ENCODE assay signal across 1 cellular context in the genomic region with DNA sequence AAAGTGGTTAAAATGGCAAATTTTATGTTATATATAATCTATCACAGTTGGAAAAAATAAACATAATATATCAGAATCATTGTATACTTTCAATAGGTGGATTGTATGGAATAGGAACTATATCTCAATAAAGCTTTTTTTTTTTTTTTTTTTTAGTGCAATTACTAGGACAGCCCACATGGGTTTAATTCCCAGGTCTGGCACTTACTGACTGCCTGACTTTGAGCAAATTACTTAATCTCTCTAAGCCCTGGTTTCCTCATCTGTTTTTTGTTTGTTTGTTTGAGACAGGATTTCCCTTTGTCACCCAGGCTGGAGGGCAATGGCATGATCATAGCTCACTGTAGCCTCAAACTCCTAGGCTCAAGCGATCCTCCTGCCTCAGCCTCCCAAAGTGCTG.
A peak's percentile ranks its signal among the peaks of the same experiment; 100 is the strongest.
TF ChIP-seq lines count a peak whose summit lies in the region.

No MANE protein-coding gene starts in this region.

TF ChIP-seq in HepG2, 621 proteins besides CTCF, POLR2A, EP300 and RAD21:
- TF ChIP-seq SNRNP70 (IDR thresholded peaks at IDR 0.05; ENCODE audit: low read depth, low read length) (no peak), SMAD3 (CRISPR knock-in tag; IDR thresholded peaks at IDR 0.05) (no peak), BCL6 (CRISPR knock-in tag; IDR thresholded peaks at IDR 0.05) (no peak), ZFX (CRISPR knock-in tag; IDR thresholded peaks at IDR 0.05; ENCODE audit: low read depth) (no peak), HMG20B (CRISPR knock-in tag; conservative IDR thresholded peaks at IDR 0.05) (no peak), ZNF678 (CRISPR knock-in tag; IDR thresholded peaks at IDR 0.05) (no peak)
- TF ChIP-seq, protein P1, sequence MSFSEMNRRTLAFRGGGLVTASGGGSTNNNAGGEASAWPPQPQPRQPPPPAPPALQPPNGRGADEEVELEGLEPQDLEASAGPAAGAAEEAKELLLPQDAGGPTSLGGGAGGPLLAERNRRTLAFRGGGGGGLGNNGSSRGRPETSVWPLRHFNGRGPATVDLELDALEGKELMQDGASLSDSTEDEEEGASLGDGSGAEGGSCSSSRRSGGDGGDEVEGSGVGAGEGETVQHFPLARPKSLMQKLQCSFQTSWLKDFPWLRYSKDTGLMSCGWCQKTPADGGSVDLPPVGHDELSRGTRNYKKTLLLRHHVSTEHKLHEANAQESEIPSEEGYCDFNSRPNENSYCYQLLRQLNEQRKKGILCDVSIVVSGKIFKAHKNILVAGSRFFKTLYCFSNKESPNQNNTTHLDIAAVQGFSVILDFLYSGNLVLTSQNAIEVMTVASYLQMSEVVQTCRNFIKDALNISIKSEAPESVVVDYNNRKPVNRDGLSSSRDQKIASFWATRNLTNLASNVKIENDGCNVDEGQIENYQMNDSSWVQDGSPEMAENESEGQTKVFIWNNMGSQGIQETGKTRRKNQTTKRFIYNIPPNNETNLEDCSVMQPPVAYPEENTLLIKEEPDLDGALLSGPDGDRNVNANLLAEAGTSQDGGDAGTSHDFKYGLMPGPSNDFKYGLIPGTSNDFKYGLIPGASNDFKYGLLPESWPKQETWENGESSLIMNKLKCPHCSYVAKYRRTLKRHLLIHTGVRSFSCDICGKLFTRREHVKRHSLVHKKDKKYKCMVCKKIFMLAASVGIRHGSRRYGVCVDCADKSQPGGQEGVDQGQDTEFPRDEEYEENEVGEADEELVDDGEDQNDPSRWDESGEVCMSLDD (CRISPR knock-in tag; IDR thresholded peaks at IDR 0.05; ENCODE audit: borderline replicate concordance), result no peak
- TF ChIP-seq, protein P2, sequence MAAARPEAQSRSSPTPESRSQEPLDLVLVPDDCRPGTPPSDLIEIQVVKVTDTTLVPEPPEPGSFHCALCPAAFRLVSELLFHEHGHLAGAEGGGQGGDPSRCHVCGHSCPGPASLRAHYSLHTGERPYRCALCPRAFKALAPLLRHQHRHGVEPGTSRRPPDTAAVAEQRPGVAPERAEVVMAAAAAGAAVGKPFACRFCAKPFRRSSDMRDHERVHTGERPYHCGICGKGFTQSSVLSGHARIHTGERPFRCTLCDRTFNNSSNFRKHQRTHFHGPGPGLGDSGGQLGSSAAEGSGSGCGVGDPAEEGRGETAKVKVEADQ (CRISPR knock-in tag; IDR thresholded peaks at IDR 0.05; ENCODE audit: borderline replicate concordance), result no peak
- TF ChIP-seq, protein P3, sequence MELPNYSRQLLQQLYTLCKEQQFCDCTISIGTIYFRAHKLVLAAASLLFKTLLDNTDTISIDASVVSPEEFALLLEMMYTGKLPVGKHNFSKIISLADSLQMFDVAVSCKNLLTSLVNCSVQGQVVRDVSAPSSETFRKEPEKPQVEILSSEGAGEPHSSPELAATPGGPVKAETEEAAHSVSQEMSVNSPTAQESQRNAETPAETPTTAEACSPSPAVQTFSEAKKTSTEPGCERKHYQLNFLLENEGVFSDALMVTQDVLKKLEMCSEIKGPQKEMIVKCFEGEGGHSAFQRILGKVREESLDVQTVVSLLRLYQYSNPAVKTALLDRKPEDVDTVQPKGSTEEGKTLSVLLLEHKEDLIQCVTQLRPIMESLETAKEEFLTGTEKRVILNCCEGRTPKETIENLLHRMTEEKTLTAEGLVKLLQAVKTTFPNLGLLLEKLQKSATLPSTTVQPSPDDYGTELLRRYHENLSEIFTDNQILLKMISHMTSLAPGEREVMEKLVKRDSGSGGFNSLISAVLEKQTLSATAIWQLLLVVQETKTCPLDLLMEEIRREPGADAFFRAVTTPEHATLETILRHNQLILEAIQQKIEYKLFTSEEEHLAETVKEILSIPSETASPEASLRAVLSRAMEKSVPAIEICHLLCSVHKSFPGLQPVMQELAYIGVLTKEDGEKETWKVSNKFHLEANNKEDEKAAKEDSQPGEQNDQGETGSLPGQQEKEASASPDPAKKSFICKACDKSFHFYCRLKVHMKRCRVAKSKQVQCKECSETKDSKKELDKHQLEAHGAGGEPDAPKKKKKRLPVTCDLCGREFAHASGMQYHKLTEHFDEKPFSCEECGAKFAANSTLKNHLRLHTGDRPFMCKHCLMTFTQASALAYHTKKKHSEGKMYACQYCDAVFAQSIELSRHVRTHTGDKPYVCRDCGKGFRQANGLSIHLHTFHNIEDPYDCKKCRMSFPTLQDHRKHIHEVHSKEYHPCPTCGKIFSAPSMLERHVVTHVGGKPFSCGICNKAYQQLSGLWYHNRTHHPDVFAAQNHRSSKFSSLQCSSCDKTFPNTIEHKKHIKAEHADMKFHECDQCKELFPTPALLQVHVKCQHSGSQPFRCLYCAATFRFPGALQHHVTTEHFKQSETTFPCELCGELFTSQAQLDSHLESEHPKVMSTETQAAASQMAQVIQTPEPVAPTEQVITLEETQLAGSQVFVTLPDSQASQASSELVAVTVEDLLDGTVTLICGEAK (IDR thresholded peaks at IDR 0.05), result peak; percentile 53
- TF ChIP-seq, protein P3 (CRISPR knock-in tag; IDR thresholded peaks at IDR 0.05), result no peak
